Comparison of ENCODE assay signal across 6 cellular contexts in genomic region chr16:19979638-19980037, GRCh38.
"Had no signal": no experiment of that assay in that cellular context is flagged by ENCODE, and none has a peak within 500 bp of the region (broad histone marks: within the 10 kb centered on the region; RNA-seq: fewer than 3 reads in every experiment).

No MANE protein-coding gene starts in this region.

- H3K4me3 Mint-ChIP-seq: H9 had no signal

- H2AFZ ChIP-seq: GM23248 had no signal

- FAIRE-seq: HTR-8/SVneo, K562 had no signal

- H3K9ac ChIP-seq: GM23248 had no signal

- H3K27ac Mint-ChIP-seq: H9 had no signal

- ATAC-seq: K562 had no signal

- DNase-seq: GM23248, H9, HCEC 1CT, IMR-90 had no signal

- H3K4me3 ChIP-seq: GM23248, K562 had no signal

- H3K27ac ChIP-seq: GM23248 had no signal
